Comparison of ENCODE assay signal across 28 cellular contexts in genomic region chr1:93919780-93920179, GRCh38.
"Had no signal": no experiment of that assay in that cellular context is flagged by ENCODE, and none has a peak within 500 bp of the region (broad histone marks: within the 10 kb centered on the region; RNA-seq: fewer than 3 reads in every experiment).

No MANE protein-coding gene starts in this region.

- H3K4me3 ChIP-seq: adrenal gland, cardiac muscle cell, colonic mucosa, esophagus squamous epithelium, heart right ventricle, ovary, prostate gland, sigmoid colon, smooth muscle cell, stomach, thyroid gland, upper lobe of left lung had no signal

- H3K27me3 ChIP-seq: adrenal gland, cardiac muscle cell, colonic mucosa, esophagus squamous epithelium, heart right ventricle, ovary, sigmoid colon, stomach, thyroid gland, upper lobe of left lung had no signal

- H3K4me2 ChIP-seq: smooth muscle cell had no signal

- FAIRE-seq: endometrium had no signal

- H3K9me3 ChIP-seq: adrenal gland, colonic mucosa, ovary, prostate gland, sigmoid colon, thyroid gland, upper lobe of left lung had no signal

- DNase-seq: activated CD4-positive, alpha-beta T cell treated with anti-CD3 and anti-CD28 coated beads for 36 hours; activated CD4-positive, CD25-positive, alpha-beta regulatory T cell; activated naive CD4-positive, alpha-beta T cell treated with Interleukin-2 at 50 U/mL for 16 hours; activated naive CD8-positive, alpha-beta T cell treated with anti-CD3 and anti-CD28 coated beads for 36 hours; activated T-cell treated with anti-CD3 and anti-CD28 coated beads for 4 hours; activated T-cell treated with anti-CD3 and anti-CD28 coated beads, Interleukin-2, amount 50 U/mL, for 72 hours; adrenal gland; aorta; cerebellar nuclear complex; colonic mucosa; effector CD8-positive, alpha-beta T cell; esophagus squamous epithelium; foreskin melanocyte; heart right ventricle; naive B cell; ovary; retina; sigmoid colon; stimulated activated CD4-positive, alpha-beta T cell treated with anti-CD3 and anti-CD28 coated beads, Interleukin-1b, Interleukin-23, amount 100 ng/mL, for 48 hours; stimulated activated naive B cell treated with anti-CD40 and anti-IgM and Interleukin-4, amounts not matched to agents 10 μg/mL and 1 μg/mL and 100 μg/mL, for 72 hours; stomach; thyroid gland; upper lobe of left lung had no signal

- H3K27ac ChIP-seq: adrenal gland, cardiac muscle cell, colonic mucosa, epithelial cell of prostate, esophagus squamous epithelium, heart right ventricle, ovary, prostate gland, sigmoid colon, stomach, thyroid gland, upper lobe of left lung had no signal

- H3K4me1 ChIP-seq: adrenal gland, colonic mucosa, esophagus squamous epithelium, heart right ventricle, prostate gland, sigmoid colon, stomach, thyroid gland, upper lobe of left lung had no signal

- H3K36me3 ChIP-seq: adrenal gland, cardiac muscle cell, colonic mucosa, esophagus squamous epithelium, heart right ventricle, ovary, prostate gland, sigmoid colon, stomach, thyroid gland, upper lobe of left lung had no signal
